8 cellular contexts compared by ENCODE assay signal in genomic region chr16:89701425-89702406, GRCh38. TPM values are rescaled to one million over a fixed set of nuclear protein-coding genes. Genes with fewer than 3 reads are reported as not detected.
DNase-seq lines count a peak whose midpoint lies in the region; ATAC-seq and TF ChIP-seq lines count a peak whose summit lies in the region.

Gene SPATA2L, minus strand, starts transcription at chr16:89701705. Its CDS starts 473 bp downstream, at chr16:89701232.

- ATAC-seq in GM18861 (IDR thresholded peaks at IDR 0.05; ENCODE audit: unreplicated experiment) (peak; percentile 52), HG03066 (IDR thresholded peaks at IDR 0.05; ENCODE audit: low read depth, unreplicated experiment) (peak; percentile 57)

- in situ Hi-C loops in mammary epithelial cell (cut with MboI; ENCODE audit: low sequenced_read_pairs in 2 of 2) = loop anchor here in 1 of 2 donors (5.0 kb wide), 1 partner anchor 76 kb away; no protein-coding TSS in a partner anchor

- no peaks in the 10 kb centered on the region for H3K9me3 ChIP-seq in mammary epithelial cell (replicated peaks; ENCODE audit: insufficient read depth, low read length)
- H3K9me3 ChIP-seq in smooth muscle cell (replicated peaks; ENCODE audit: low read depth) = no peaks in the 10 kb centered on the region

- H4K20me1 ChIP-seq in mammary epithelial cell (ENCODE audit: insufficient read depth, low read length) (peaks cover 2% of the 10 kb centered on the region), smooth muscle cell (ENCODE audit: low read depth) (peaks cover 21% of the 10 kb centered on the region)

- POLR2A ChIA-PET in AG04449 (lab: Yijun Ruan, JAX) = no interaction called here

- intact Hi-C loops in mammary epithelial cell (cut with micrococcal nuclease) = loop anchor here (1.0 to 10.0 kb wide), 3 partner anchors 159 to 323 kb away; partner anchors contain the start of gene TUBB3

- TF ChIP-seq CTCF in AG04449 (IDR thresholded peaks at IDR 0.05; ENCODE audit: insufficient read depth, low read length, missing control alignments) = no peak
- no peak; the same call in 1 of the 2 replicates for TF ChIP-seq CTCF in VCaP (conservative IDR thresholded peaks at IDR 0.05)
- peak in 1 of 2 donors; percentile 36 for TF ChIP-seq CTCF in mammary epithelial cell (conservative IDR thresholded peaks at IDR 0.05 in 1 of 2, IDR thresholded peaks at IDR 0.05 in 1 of 2; ENCODE audit: extremely low read depth in 1 of 2, insufficient read depth in 1 of 2, low read depth in 1 of 2, low read length in 2 of 2)
- peak; percentile 12 for TF ChIP-seq CTCF in smooth muscle cell (IDR thresholded peaks at IDR 0.05; ENCODE audit: borderline replicate concordance, insufficient read depth, poor library complexity, severe bottlenecking)

- no TSS peak for BruUV-seq in mammary epithelial cell (replicated peaks; lab: Mats Ljungman, UMichigan)

- no peaks in the 10 kb centered on the region for H3F3A ChIP-seq in smooth muscle cell (ENCODE audit: low read depth)

- no peak for DNase-seq in AG04449 (ENCODE audit: low read depth, low spot score)
- DNase-seq in NCI-H2171 treated with DMSO at 0.1 percent for 48 hours (lab: John Stamatoyannopoulos, UW) = peak; percentile 95
- peak; percentile 95 for DNase-seq in mammary epithelial cell
- DNase-seq in iPS-NIHi7 (ENCODE audit: extremely low spot score) = peak; percentile 96
- DNase-seq in smooth muscle cell (lab: John Stamatoyannopoulos, UW; ENCODE audit: unreplicated experiment) = peak; percentile 51

- CTCF ChIA-PET in AG04449 (lab: Yijun Ruan, JAX) (interaction anchor here (2.7 to 6.4 kb wide), 6 partner anchors 12 to 160 kb away, joined by 8 to 61 read pairs (median 41); partner anchors contain the start of gene VPS9D1), mammary epithelial cell (lab: Charles Lee; ENCODE audit: low non-redundant PET) (interaction anchor here (0.7 kb wide), 3 partner anchors 49 to 964 kb away, joined by 3 to 13 read pairs (median 10); no protein-coding TSS in a partner anchor)

- no peaks in the 10 kb centered on the region for H3K27me3 ChIP-seq in mammary epithelial cell (ENCODE audit: insufficient read depth, low read length)
- H3K27me3 ChIP-seq in smooth muscle cell (ENCODE audit: low read depth) = no peaks in the 10 kb centered on the region

- H3K36me3 ChIP-seq in mammary epithelial cell (ENCODE audit: insufficient read depth, low read length) (no peaks in the 10 kb centered on the region), smooth muscle cell (ENCODE audit: low read depth) (no peaks in the 10 kb centered on the region)

- H3K4me3 ChIP-seq in AG04449 (ENCODE audit: low read depth, low read length) = peak within 1 kb of the TSS; percentile 83
- peak within 1 kb of the TSS; percentile 53 to 92 (median 72) for H3K4me3 ChIP-seq in mammary epithelial cell (replicated peaks in 1 of 3; ENCODE audit: insufficient read depth in 1 of 3, low read depth in 2 of 3, low read length in 3 of 3)
- peak within 1 kb of the TSS; percentile 81 for H3K4me3 ChIP-seq in smooth muscle cell

- WGBS in mammary epithelial cell (ENCODE audit: low coverage, missing lambda C conversion rate) = 2% methylated on average over 13 of the region's 97 CpGs
- WGBS in smooth muscle cell (ENCODE audit: low lambda C conversion rate) = 2% methylated on average over 93 of the region's 97 CpGs

- peak within 1 kb of the TSS; percentile 87 for H2AFZ ChIP-seq in mammary epithelial cell (ENCODE audit: low read depth, low read length)
- H2AFZ ChIP-seq in smooth muscle cell (ENCODE audit: low read depth) = no peak within 1 kb of the TSS

- H3K4me2 ChIP-seq in mammary epithelial cell (ENCODE audit: insufficient read depth, low read depth, low read length) = peak within 1 kb of the TSS; percentile 96
- H3K4me2 ChIP-seq in smooth muscle cell = peak within 1 kb of the TSS; percentile 92

- peak within 1 kb of the TSS; percentile 53 for H3K27ac ChIP-seq in VCaP
- peak within 1 kb of the TSS; percentile 39 for H3K27ac ChIP-seq in mammary epithelial cell (ENCODE audit: insufficient read depth, low read depth, low read length)
- H3K27ac ChIP-seq in smooth muscle cell (ENCODE audit: low read depth) = peak within 1 kb of the TSS; percentile 89

- dilution Hi-C loops in mammary epithelial cell (cut with HindIII; ENCODE audit: low sequenced_read_pairs) = no loop called here

- H3K9ac ChIP-seq in mammary epithelial cell (ENCODE audit: insufficient read depth, low read length) = peak within 1 kb of the TSS; percentile 42
- peak within 1 kb of the TSS; percentile 80 for H3K9ac ChIP-seq in smooth muscle cell (ENCODE audit: low read depth)

- H3K4me1 ChIP-seq in mammary epithelial cell (ENCODE audit: insufficient read depth, low read length) (peaks cover 16% of the 10 kb centered on the region), smooth muscle cell (ENCODE audit: low read depth) (peaks cover 12% of the 10 kb centered on the region)

- no peaks in the 10 kb centered on the region for H3K79me2 ChIP-seq in mammary epithelial cell (ENCODE audit: insufficient read depth, low read length)
- H3K79me2 ChIP-seq in smooth muscle cell (ENCODE audit: low read depth) = peaks cover 3% of the 10 kb centered on the region

RNA-seq across cellular contexts. Expression of gene SPATA2L, which starts in this region (rescaled TPM):
- 1 to 10 TPM; 6.8 to 7.4 TPM for total RNA-seq in mammary epithelial cell
- 3.2 TPM for polyA plus RNA-seq in mammary epithelial cell
- polyA minus RNA-seq in mammary epithelial cell = 0.36 TPM
- total RNA-seq in smooth muscle cell = 7.8 and 10.2 TPM in 2 replicates
- polyA plus RNA-seq in smooth muscle cell = 14.1 and 16.5 TPM in 2 replicates

Comparison
In these comparisons a context has a peak if more than half of its experiments do, and no peak if none do; other contexts are left out.
1. H3K27ac ChIP-seq: peak in every context shown above with its lines; median percentile 89 in smooth muscle cell; 53 in VCaP; 39 in mammary epithelial cell.